11 cellular contexts compared by ENCODE assay signal in genomic region chr4:174119818-174120217, GRCh38.
DNase-seq lines count a peak whose midpoint lies in the region; ATAC-seq, FAIRE-seq and TF ChIP-seq lines count a peak whose summit lies in the region.
"Had no signal": no experiment of that assay in that cellular context is flagged by ENCODE, and none has a peak within 500 bp of the region (broad histone marks: within the 10 kb centered on the region; RNA-seq: fewer than 3 reads in every experiment).

No MANE protein-coding gene starts in this region.

- no peaks in the 10 kb centered on the region for H3K36me3 ChIP-seq in neuron (ENCODE audit: insufficient read depth, low read length)

- no peak overlapping the region; a peak in 1 of 6 replicates for H3K27ac ChIP-seq in A549
- H3K27ac ChIP-seq: HL-60, RWPE1 had no signal

- peak overlapping the region; percentile 68 for H3K4me2 ChIP-seq in A549

- H3K27me3 ChIP-seq in neuron (ENCODE audit: insufficient read depth, low read length): peaks cover 4% of the 10 kb centered on the region

- H3K4me1 ChIP-seq in A549 (no peaks in the 10 kb centered on the region), neuron (ENCODE audit: insufficient read depth, low read length) (peaks cover 9% of the 10 kb centered on the region)

- ATAC-seq in A549: peak in 1 of 2 experiments; percentile 57; a peak in 3 of 6 replicates

- 24% methylated on average over 3 of the region's 3 CpGs for WGBS in A549 (ENCODE audit: missing lambda C conversion rate)

- H3K9me3 ChIP-seq in A549 (no peaks in the 10 kb centered on the region), neuron (ENCODE audit: low read length) (no peaks in the 10 kb centered on the region)

- no peak for TF ChIP-seq CTCF in A549 (IDR thresholded peaks at IDR 0.05)
- no peak for TF ChIP-seq CTCF in epithelial cell of proximal tubule (conservative IDR thresholded peaks at IDR 0.05; ENCODE audit: low read depth, low read length)

- no peak for FAIRE-seq in A549 (lab: Jason Lieb, UNC)

- DNase-seq in A549 (ENCODE audit: low read depth in 1 of 2, low spot score in 1 of 2): no peak
- DNase-seq in NCI-H1105 treated with DMSO at 0.1 percent for 48 hours (lab: John Stamatoyannopoulos, UW): peak; percentile 37
- DNase-seq in epithelial cell of proximal tubule (ENCODE audit: low read depth): peak; percentile 7
- no peak for DNase-seq in activated CD8-positive, alpha-beta memory T cell treated with anti-CD3 and anti-CD28 coated beads for 24 hours
- DNase-seq in GDM1 (lab: John Stamatoyannopoulos, UW): no peak
- DNase-seq in LoVo (ENCODE audit: low spot score): no peak
- no peak for DNase-seq in effector CD4-positive, alpha-beta T cell
- DNase-seq: activated B cell treated with CpG ODN at 0.5 μM for 24 hours had no signal

- TF ChIP-seq EP300 in A549 (IDR thresholded peaks at IDR 0.05): no peak

- peak overlapping the region; percentile 99 for H2AFZ ChIP-seq in neuron (ENCODE audit: low read depth, low read length)

- H3K4me3 ChIP-seq in A549 (peak overlapping the region; percentile 46), epithelial cell of proximal tubule (ENCODE audit: low read depth, low read length) (peak overlapping the region; percentile 54), neuron (ENCODE audit: low read length) (peak overlapping the region; percentile 50)

- TF ChIP-seq POLR2A in A549 (IDR thresholded peaks at IDR 0.05; ENCODE audit: low read length): no peak

- CTCF ChIA-PET in A549 (lab: Yijun Ruan, JAX): interaction anchor here (0.7 to 1.9 kb wide), 6 partner anchors 9 to 614 kb away, joined by 3 to 13 read pairs (median 4); no protein-coding TSS in a partner anchor

- POLR2A ChIA-PET in A549 (lab: Yijun Ruan, JAX): no interaction called here

- TF ChIP-seq RAD21 in A549 (conservative IDR thresholded peaks at IDR 0.05 in 1 of 2, IDR thresholded peaks at IDR 0.05 in 1 of 2): no peak

TF ChIP-seq in A549, 52 proteins besides CTCF, POLR2A, EP300 and RAD21:
- TF ChIP-seq FOXS1 (CRISPR knock-in tag; IDR thresholded peaks at IDR 0.05): no peak
- TF ChIP-seq USF2 (IDR thresholded peaks at IDR 0.05): no peak
- no peak for TF ChIP-seq NFE2L2 (conservative IDR thresholded peaks at IDR 0.05; ENCODE audit: low read length)

Comparison
In these comparisons a context has a peak if more than half of its experiments do, and no peak if none do; other contexts are left out.
1. DNase-seq: peak in NCI-H1105 treated with DMSO at 0.1 percent for 48 hours (single experiment) and epithelial cell of proximal tubule (single experiment); none in A549 (0 of 2), activated CD8-positive, alpha-beta memory T cell treated with anti-CD3 and anti-CD28 coated beads for 24 hours (single experiment), GDM1 (single experiment), LoVo (single experiment) and effector CD4-positive, alpha-beta T cell (single experiment).
2. Peak in every context shown above with its lines, with median percentiles within 50 percentile points of each other: H3K4me3 ChIP-seq.